Comparison of ENCODE assay signal across 8 cellular contexts in genomic region chr7:75617634-75618234, GRCh38.
DNase-seq lines count a peak whose midpoint lies in the region; ATAC-seq and TF ChIP-seq lines count a peak whose summit lies in the region.

No MANE protein-coding gene starts in this region.

- H3K4me1 Mint-ChIP-seq in H9 = peaks cover 5 to 7% of the 10 kb centered on the region in 2 experiments; a peak in 3 of 4 replicates
- peaks cover 64% of the 10 kb centered on the region for H3K4me1 Mint-ChIP-seq in activated B cell treated with CpG ODN at 0.5 μM for 24 hours

- no peaks in the 10 kb centered on the region for H3K36me3 ChIP-seq in sigmoid colon

- no peak overlapping the region for H2AK5ac ChIP-seq in H9 (ENCODE audit: insufficient read length, low read length)

- H3K9me3 Mint-ChIP-seq in H9 = no peaks in the 10 kb centered on the region
- peaks cover 3% of the 10 kb centered on the region for H3K9me3 Mint-ChIP-seq in activated B cell treated with CpG ODN at 0.5 μM for 24 hours

- H3K36me3 Mint-ChIP-seq in H9 (ENCODE audit: insufficient read depth in 1 of 3, low read depth in 3 of 3) (peaks cover 26 to 41% (median 37%) of the 10 kb centered on the region in 3 experiments), activated B cell treated with CpG ODN at 0.5 μM for 24 hours (ENCODE audit: low read depth) (no peaks in the 10 kb centered on the region)

- no peak overlapping the region for H2BK20ac ChIP-seq in H9 (ENCODE audit: low read depth, low read length, poor library complexity, severe bottlenecking)

- H3K9me3 ChIP-seq in H9 (ENCODE audit: control insufficient read depth, low read depth, low read length) = no peaks in the 10 kb centered on the region
- no peaks in the 10 kb centered on the region for H3K9me3 ChIP-seq in sigmoid colon

- no peak overlapping the region for H3K9ac ChIP-seq in H9 (ENCODE audit: extremely low read depth, insufficient read length, low read length)

- H4K8ac ChIP-seq in H9 (replicated peaks; ENCODE audit: insufficient read length, low read depth, low read length) = no peak overlapping the region

- no peaks in the 10 kb centered on the region for H3K79me2 ChIP-seq in H9 (ENCODE audit: insufficient read depth, low read length)

- no peak overlapping the region for H2BK12ac ChIP-seq in H9 (ENCODE audit: insufficient read length, low read depth, low read length)

- DNase-seq in H9 = no peak
- DNase-seq in activated B cell treated with CpG ODN at 0.5 μM for 24 hours = peak; percentile 50
- DNase-seq in erythroblast (lab: John Stamatoyannopoulos, UW) = peak; percentile 15 to 66
- DNase-seq in sigmoid colon = peak; percentile 82
- DNase-seq in SW480 (ENCODE audit: low spot score) = no peak

- TF ChIP-seq POLR2A in erythroblast (IDR thresholded peaks at IDR 0.05; ENCODE audit: low read length) = no peak
- TF ChIP-seq POLR2A in sigmoid colon (IDR thresholded peaks at IDR 0.05) = no peak

- H3K23me2 ChIP-seq in H9 (ENCODE audit: insufficient read length, low read depth, low read length, poor library complexity, severe bottlenecking) = no peaks in the 10 kb centered on the region

- no peak overlapping the region for H4K91ac ChIP-seq in H9 (ENCODE audit: insufficient read length, low read depth, low read length)

- no peak for TF ChIP-seq EP300 in sigmoid colon (IDR thresholded peaks at IDR 0.05)

- no peaks in the 10 kb centered on the region for H3K27me3 ChIP-seq in H9 (ENCODE audit: insufficient read depth, low read length)
- H3K27me3 ChIP-seq in sigmoid colon = no peaks in the 10 kb centered on the region

- H3K56ac ChIP-seq in H9 (ENCODE audit: insufficient read length, low read depth, low read length) = no peak overlapping the region

- no peak overlapping the region for H3K18ac ChIP-seq in H9 (ENCODE audit: insufficient read length, low read depth, low read length)

- H3K79me1 ChIP-seq in H9 (ENCODE audit: insufficient read depth, low read depth, low read length, poor library complexity, severe bottlenecking) = no peaks in the 10 kb centered on the region

- TF ChIP-seq CTCF in H9 (conservative IDR thresholded peaks at IDR 0.05) (no peak), activated B cell treated with CpG ODN at 0.5 μM for 24 hours (IDR thresholded peaks at IDR 0.05) (no peak), sigmoid colon (IDR thresholded peaks at IDR 0.05) (no peak)

- H3K27ac ChIP-seq in H9 (ENCODE audit: insufficient read length, low read depth, low read length) (no peak overlapping the region), sigmoid colon (peak overlapping the region in 2 of 4 donors; percentile 12 to 21)

- H3T11ph ChIP-seq in H9 (ENCODE audit: low read length) = no peak overlapping the region

- H3K23ac ChIP-seq in H9 (ENCODE audit: insufficient read length, low read depth, low read length) = no peak overlapping the region

- POLR2A ChIA-PET in activated B cell treated with CpG ODN at 0.5 μM for 24 hours (lab: Charles Lee) = interaction anchor here (1.2 to 2.2 kb wide), 2 partner anchors 45 to 122 kb away, joined by 4 to 10 read pairs; partner anchors contain the start of gene HIP1

- H3K4me3 Mint-ChIP-seq in H9 = no peak overlapping the region
- H3K4me3 Mint-ChIP-seq in activated B cell treated with CpG ODN at 0.5 μM for 24 hours = peak overlapping the region; percentile 83

- H3K4me1 ChIP-seq in H9 (ENCODE audit: insufficient read depth, low read length) (no peaks in the 10 kb centered on the region), sigmoid colon (no peaks in the 10 kb centered on the region)

- H3K4ac ChIP-seq in H9 (ENCODE audit: low read depth, low read length) = no peak overlapping the region

- H2AFZ ChIP-seq in H9 (ENCODE audit: low read length) = no peak overlapping the region

- no CpG with 5 or more reads among the region's 12 CpGs for WGBS in H9 (ENCODE audit: extremely low coverage, insufficient read length, low lambda C conversion rate)
- 52 to 84% methylated on average over 12 of the region's 12 CpGs for WGBS in sigmoid colon, 2 donors

- peak overlapping the region; percentile 84 to 93 (median 89); a peak in 6 of 7 replicates for H3K27ac Mint-ChIP-seq in H9
- H3K27ac Mint-ChIP-seq in activated B cell treated with CpG ODN at 0.5 μM for 24 hours = peak overlapping the region; percentile 92

- H2BK5ac ChIP-seq in H9 (ENCODE audit: insufficient read length, low read length) = no peak overlapping the region

- no peak overlapping the region for H3K4me2 ChIP-seq in H9 (ENCODE audit: insufficient read depth, insufficient read length, low read length)

- CTCF ChIA-PET in activated B cell treated with CpG ODN at 0.5 μM for 24 hours (lab: Charles Lee) = interaction anchor here (0.6 kb wide), 1 partner anchor 57 kb away, joined by 3 read pairs; no protein-coding TSS in a partner anchor

- no peak overlapping the region for H3K14ac ChIP-seq in H9 (ENCODE audit: insufficient read depth, low read length)

- H2BK15ac ChIP-seq in H9 (ENCODE audit: low read depth, low read length) = no peak overlapping the region

- H3K4me3 ChIP-seq in sigmoid colon = no peak overlapping the region

- no peaks in the 10 kb centered on the region for H4K20me1 ChIP-seq in H9 (ENCODE audit: control insufficient read depth, insufficient read depth, insufficient read length)

- H4K5ac ChIP-seq in H9 (ENCODE audit: insufficient read length, low read depth, low read length) = no peak overlapping the region

- H3K27me3 Mint-ChIP-seq in H9 (ENCODE audit: low read depth) (no peaks in the 10 kb centered on the region), activated B cell treated with CpG ODN at 0.5 μM for 24 hours (no peaks in the 10 kb centered on the region)

- peak; percentile 83 for ATAC-seq in activated B cell treated with CpG ODN at 0.5 μM for 24 hours (ENCODE audit: low read depth)
- no peak for ATAC-seq in HG03159 (IDR thresholded peaks at IDR 0.05; ENCODE audit: unreplicated experiment)
- ATAC-seq in GM19467 (IDR thresholded peaks at IDR 0.05; ENCODE audit: unreplicated experiment) = no peak
- no peak for ATAC-seq in HG03378 (IDR thresholded peaks at IDR 0.05; ENCODE audit: unreplicated experiment)

- intact Hi-C loops in activated B cell treated with CpG ODN at 0.5 μM for 24 hours (cut with micrococcal nuclease) (loop anchor here (2.0 to 5.0 kb wide), 2 partner anchors 90 to 123 kb away; no protein-coding TSS in a partner anchor), sigmoid colon (cut with DNase I) (no loop called here)

- no peak overlapping the region for H2BK120ac ChIP-seq in H9 (ENCODE audit: low read depth, low read length, poor library complexity, severe bottlenecking)

Comparison
In these comparisons a context has a peak if more than half of its experiments do, and no peak if none do; other contexts are left out.
1. DNase-seq: peak in activated B cell treated with CpG ODN at 0.5 μM for 24 hours (single experiment), erythroblast (2 of 2) and sigmoid colon (single experiment); none in H9 (single experiment) and SW480 (single experiment).